Comparison of ENCODE assay signal across 1 cellular context in the genomic region with DNA sequence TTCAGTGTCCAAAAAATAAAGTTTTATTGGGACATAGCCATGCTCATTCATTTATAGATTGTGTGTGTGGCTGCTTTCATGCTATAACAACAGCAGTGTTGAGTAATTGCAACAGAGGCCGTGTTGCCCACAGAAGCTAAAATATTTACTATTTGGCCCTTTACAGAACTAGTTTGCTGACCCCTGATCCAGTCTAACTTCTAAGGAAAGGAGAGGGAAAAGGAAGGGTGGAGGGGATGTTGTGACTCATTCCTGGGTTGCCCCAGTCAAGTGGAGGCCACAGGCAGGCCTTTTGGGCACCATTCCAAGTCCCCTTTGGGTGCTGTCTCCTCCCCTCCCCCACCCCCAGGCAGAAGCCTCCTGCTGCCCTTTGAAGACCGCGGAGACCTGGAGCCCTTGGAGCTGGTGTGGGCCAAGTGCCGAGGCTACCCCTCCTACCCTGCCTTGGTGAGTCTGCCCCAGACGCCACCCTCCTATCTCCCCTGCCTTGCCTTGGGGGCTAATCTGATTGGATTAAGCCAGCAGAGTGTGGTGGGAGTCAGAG.
TF ChIP-seq lines count a peak whose summit lies in the region.

No MANE protein-coding gene starts in this region.

TF ChIP-seq in endothelial cell of umbilical vein, 7 proteins besides CTCF, POLR2A, EP300 and RAD21 (continued from another document):
- TF ChIP-seq, protein P1, sequence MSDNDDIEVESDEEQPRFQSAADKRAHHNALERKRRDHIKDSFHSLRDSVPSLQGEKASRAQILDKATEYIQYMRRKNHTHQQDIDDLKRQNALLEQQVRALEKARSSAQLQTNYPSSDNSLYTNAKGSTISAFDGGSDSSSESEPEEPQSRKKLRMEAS (IDR thresholded peaks at IDR 0.05; ENCODE audit: insufficient read depth, insufficient read length) = no peak
